24 cellular contexts compared by ENCODE assay signal in genomic region chr4:84403656-84404055, GRCh38.
A peak's percentile ranks its signal among the peaks of the same experiment; 100 is the strongest.
DNase-seq lines count a peak whose midpoint lies in the region; ATAC-seq, FAIRE-seq and TF ChIP-seq lines count a peak whose summit lies in the region.
"Had no signal": no experiment of that assay in that cellular context is flagged by ENCODE, and none has a peak within 500 bp of the region (broad histone marks: within the 10 kb centered on the region; RNA-seq: fewer than 3 reads in every experiment).

No MANE protein-coding gene starts in this region.

- peaks cover 4% of the 10 kb centered on the region for H3K27me3 Mint-ChIP-seq in astrocyte (ENCODE audit: low read depth, unreplicated experiment)
- H3K27me3 Mint-ChIP-seq: activated naive CD8-positive, alpha-beta T cell; CD4-positive, CD25-positive, alpha-beta regulatory T cell; progenitor cell of endocrine pancreas had no signal

- H3K27ac Mint-ChIP-seq in astrocyte (ENCODE audit: unreplicated experiment), result peak overlapping the region; percentile 16
- H3K27ac Mint-ChIP-seq in activated naive CD4-positive, alpha-beta T cell treated with anti-CD3 and anti-CD28 coated beads, Interleukin-2, amount 50 U/mL, for 72 hours, result no peak overlapping the region
- H3K27ac Mint-ChIP-seq: activated naive CD8-positive, alpha-beta T cell; activated T-cell treated with anti-CD3 and anti-CD28 coated beads, Interleukin-2, amount 50 U/mL, for 72 hours; CD4-positive, CD25-positive, alpha-beta regulatory T cell; nephron progenitor cell; progenitor cell of endocrine pancreas; T-helper 2 cell treated with Interferon-gamma antibody and Interleukin-4, amounts not matched to agents 5 μg/mL and 100 μg/mL, for 36 hours had no signal

- in situ Hi-C loops in GM13977 (cut with MboI; ENCODE audit: low pct_unique_long_range_greater_than_20kb, low sequenced_read_pairs, unreplicated experiment), result no loop called here

- H3K9ac ChIP-seq in astrocyte (ENCODE audit: low read length), result no peak overlapping the region

- ATAC-seq in left lung (peak; percentile 33), psoas muscle (no peak)
- no peak for ATAC-seq in activated naive CD4-positive, alpha-beta T cell treated with anti-CD3 and anti-CD28 coated beads, Interleukin-2, amount 50 U/mL, for 72 hours
- ATAC-seq: activated T-cell treated with anti-CD3 and anti-CD28 coated beads, Interleukin-2, amount 50 U/mL, for 72 hours; left cardiac atrium had no signal

- H2AFZ ChIP-seq in astrocyte (ENCODE audit: low read depth, low read length), result no peak overlapping the region

- no peaks in the 10 kb centered on the region for H3K79me2 ChIP-seq in astrocyte (ENCODE audit: insufficient read depth, low read length)

- H3K36me3 ChIP-seq in astrocyte (ENCODE audit: insufficient read depth, low read length) (no peaks in the 10 kb centered on the region), left lung (no peaks in the 10 kb centered on the region), psoas muscle (ENCODE audit: insufficient read depth in 1 of 2, low read depth in 1 of 2) (no peaks in the 10 kb centered on the region)
- H3K36me3 ChIP-seq: uterus had no signal

- no peaks in the 10 kb centered on the region for H3K9me3 Mint-ChIP-seq in astrocyte (ENCODE audit: unreplicated experiment)
- H3K9me3 Mint-ChIP-seq in activated naive CD4-positive, alpha-beta T cell treated with anti-CD3 and anti-CD28 coated beads, Interleukin-2, amount 50 U/mL, for 72 hours, result peaks cover 0 to 5% of the 10 kb centered on the region in 2 donors
- H3K9me3 Mint-ChIP-seq: activated T-cell treated with anti-CD3 and anti-CD28 coated beads, Interleukin-2, amount 50 U/mL, for 72 hours; nephron progenitor cell; T-helper 2 cell treated with Interferon-gamma antibody and Interleukin-4, amounts not matched to agents 5 μg/mL and 100 μg/mL, for 36 hours had no signal

- peaks cover 16% of the 10 kb centered on the region for H3K4me1 Mint-ChIP-seq in astrocyte (ENCODE audit: low read depth, unreplicated experiment)
- H3K4me1 Mint-ChIP-seq: CD4-positive, CD25-positive, alpha-beta regulatory T cell had no signal

- 82 to 87% (median 85%) methylated on average over 4 of the region's 4 CpGs for WGBS in psoas muscle, 3 donors

- H3K4me3 ChIP-seq in astrocyte (ENCODE audit: insufficient read depth, low read depth, low read length), result no peak overlapping the region
- H3K4me3 ChIP-seq in left lung, result no peak overlapping the region
- H3K4me3 ChIP-seq in psoas muscle, result no peak overlapping the region
- H3K4me3 ChIP-seq: uterus had no signal

- peak; percentile 48 for DNase-seq in Daoy (ENCODE audit: low read depth)
- peak; percentile 73 to 78 for DNase-seq in Kasumi-1 (lab: John Stamatoyannopoulos, UW)
- peak; percentile 58 for DNase-seq in astrocyte (ENCODE audit: low read depth)
- DNase-seq in left lung, result no peak
- no peak for DNase-seq in psoas muscle
- DNase-seq in activated naive CD4-positive, alpha-beta T cell treated with anti-CD3 and anti-CD28 coated beads, Interleukin-2, amount 50 U/mL, for 72 hours (ENCODE audit: low spot score in 2 of 2), result no peak
- DNase-seq in NAMALWA (ENCODE audit: low spot score), result no peak
- no peak for DNase-seq in GM13977 (ENCODE audit: low spot score)
- DNase-seq: activated T-cell treated with anti-CD3 and anti-CD28 coated beads, Interleukin-2, amount 50 U/mL, for 72 hours; CD4-positive, CD25-positive, alpha-beta regulatory T cell; dermis blood vessel endothelial cell; DMS53; left cardiac atrium; NCI-H146; NCI-H748 treated with DMSO at 0.1 percent for 48 hours; nephron progenitor cell; small intestine; stimulated activated CD4-positive, alpha-beta T cell treated with anti-CD3 and anti-CD28 coated beads, Interleukin-4, amount 100 ng/mL, for 4 hours; uterus had no signal

- H4K20me1 ChIP-seq in astrocyte (ENCODE audit: insufficient read depth, low read length), result no peaks in the 10 kb centered on the region

- no peak for FAIRE-seq in astrocyte (lab: Jason Lieb, UNC)
- FAIRE-seq: endothelial cell of umbilical vein, frontal cortex, small intestine had no signal

- intact Hi-C loops in left lung (cut with DNase I), result no loop called here
- intact Hi-C loops in psoas muscle (cut with DNase I), result no loop called here

- H3K9me3 ChIP-seq in astrocyte (ENCODE audit: insufficient read depth, low read depth, low read length), result no peaks in the 10 kb centered on the region
- H3K9me3 ChIP-seq in left lung, result no peaks in the 10 kb centered on the region
- H3K9me3 ChIP-seq in psoas muscle, result no peaks in the 10 kb centered on the region
- H3K9me3 ChIP-seq: uterus had no signal

- H3K4me3 Mint-ChIP-seq in astrocyte (ENCODE audit: unreplicated experiment), result no peak overlapping the region
- H3K4me3 Mint-ChIP-seq: activated naive CD8-positive, alpha-beta T cell; activated T-cell treated with anti-CD3 and anti-CD28 coated beads, Interleukin-2, amount 50 U/mL, for 72 hours; CD4-positive, CD25-positive, alpha-beta regulatory T cell; nephron progenitor cell; T-helper 2 cell treated with Interferon-gamma antibody and Interleukin-4, amounts not matched to agents 5 μg/mL and 100 μg/mL, for 36 hours had no signal

- no peaks in the 10 kb centered on the region for H3K36me3 Mint-ChIP-seq in astrocyte (ENCODE audit: low read depth, unreplicated experiment)
- H3K36me3 Mint-ChIP-seq in activated naive CD4-positive, alpha-beta T cell treated with anti-CD3 and anti-CD28 coated beads, Interleukin-2, amount 50 U/mL, for 72 hours, result no peaks in the 10 kb centered on the region
- H3K36me3 Mint-ChIP-seq: activated naive CD8-positive, alpha-beta T cell; CD4-positive, CD25-positive, alpha-beta regulatory T cell had no signal

- H3K27me3 ChIP-seq in astrocyte (ENCODE audit: insufficient read depth, low read length) (no peaks in the 10 kb centered on the region), left lung (no peaks in the 10 kb centered on the region), psoas muscle (ENCODE audit: insufficient read depth in 3 of 3, low read length in 2 of 3) (peaks cover 0 to 3% (median 0%) of the 10 kb centered on the region in 3 donors)
- H3K27me3 ChIP-seq: uterus had no signal

- TF ChIP-seq CTCF in astrocyte (IDR thresholded peaks at IDR 0.05; ENCODE audit: insufficient read depth, low read depth, low read length) (no peak), left lung (IDR thresholded peaks at IDR 0.05) (no peak), psoas muscle (IDR thresholded peaks at IDR 0.05) (no peak), GM13977 (IDR thresholded peaks at IDR 0.05; ENCODE audit: extremely low read depth, insufficient read depth, missing control alignments) (no peak)

- H3K27ac ChIP-seq in astrocyte (ENCODE audit: low read depth, low read length) (no peak overlapping the region), left lung (no peak overlapping the region), psoas muscle (no peak overlapping the region)
- H3K27ac ChIP-seq: uterus had no signal

- H3K4me2 ChIP-seq in astrocyte (ENCODE audit: low read length), result peak overlapping the region; percentile 1

- H3K4me1 ChIP-seq in astrocyte (ENCODE audit: insufficient read depth, low read length), result no peaks in the 10 kb centered on the region
- H3K4me1 ChIP-seq in left lung, result no peaks in the 10 kb centered on the region
- no peaks in the 10 kb centered on the region for H3K4me1 ChIP-seq in psoas muscle
- H3K4me1 ChIP-seq: uterus had no signal

Comparison
In these comparisons a context has a peak if more than half of its experiments do, and no peak if none do; other contexts are left out.
1. DNase-seq: peak in Daoy (single experiment), Kasumi-1 (2 of 2) and astrocyte (single experiment); none in left lung (0 of 2), psoas muscle (0 of 2), activated naive CD4-positive, alpha-beta T cell treated with anti-CD3 and anti-CD28 coated beads, Interleukin-2, amount 50 U/mL, for 72 hours (0 of 2), NAMALWA (single experiment) and GM13977 (single experiment).